ENCODE assay signal across 22 cellular contexts in the genomic region with DNA sequence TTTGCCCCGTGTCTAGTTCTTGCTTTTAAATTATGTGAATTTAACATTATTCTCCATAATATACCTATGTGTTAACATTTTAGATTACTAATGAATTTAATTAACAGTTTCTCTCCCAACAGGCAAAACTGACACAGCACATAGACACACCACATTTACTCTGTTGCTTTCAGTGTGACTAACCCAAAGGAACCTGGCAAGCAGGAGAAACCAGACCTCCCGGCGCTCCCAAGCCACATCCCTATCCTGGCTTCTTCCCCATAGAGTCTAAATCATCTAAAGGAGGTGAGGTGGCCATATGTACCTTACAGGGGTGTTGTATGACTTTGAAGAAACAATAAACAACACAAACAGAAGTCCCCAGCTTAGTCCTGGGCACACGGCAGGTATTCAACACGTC.
DNase-seq lines count a peak whose midpoint lies in the region; ATAC-seq, FAIRE-seq and TF ChIP-seq lines count a peak whose summit lies in the region.
"Had no signal": no experiment of that assay in that cellular context is flagged by ENCODE, and none has a peak within 500 bp of the region (broad histone marks: within the 10 kb centered on the region; RNA-seq: fewer than 3 reads in every experiment).

No MANE protein-coding gene starts in this region.

- peak overlapping the region; percentile 52 for H3K27ac Mint-ChIP-seq in CD8-positive, alpha-beta T cell
- peak overlapping the region; percentile 67 for H3K27ac Mint-ChIP-seq in activated T-helper 17 cell treated with anti-CD3 and anti-CD28 coated beads, Interleukin-2, amount 50 U/mL, for 72 hours
- H3K27ac Mint-ChIP-seq: activated T-helper 1 cell treated with anti-CD3 and anti-CD28 coated beads, Interleukin-12 subunit alpha, Interleukin-12 subunit beta, Interleukin-2, Interleukin-4 antibody, amounts not matched to agents 30 ng/mL and 10 ng/mL and 1 ng/mL, durations not matched to agents 14 hours and 24 hours and 36 hours; mesothelial cell of epicardium had no signal

- no peaks in the 10 kb centered on the region for H3K27me3 Mint-ChIP-seq in CD8-positive, alpha-beta T cell (ENCODE audit: low read depth)
- no peaks in the 10 kb centered on the region for H3K27me3 Mint-ChIP-seq in activated T-helper 17 cell treated with anti-CD3 and anti-CD28 coated beads, Interleukin-2, amount 50 U/mL, for 72 hours

- WGBS in gastroesophageal sphincter (ENCODE audit: low coverage in 1 of 2), 2 donors: 67 to 75% methylated on average over 1 to 5 of the region's 5 CpGs
- 90 to 94% methylated on average over 5 of the region's 5 CpGs for WGBS in pancreas, 2 donors

- no peak for TF ChIP-seq POLR2A in gastroesophageal sphincter (IDR thresholded peaks at IDR 0.05)

- no peaks in the 10 kb centered on the region for H3K9me3 ChIP-seq in CD8-positive, alpha-beta T cell (ENCODE audit: low read length)
- H3K9me3 ChIP-seq in gastroesophageal sphincter: no peaks in the 10 kb centered on the region
- no peaks in the 10 kb centered on the region for H3K9me3 ChIP-seq in pancreas

- H3K4me1 Mint-ChIP-seq in CD8-positive, alpha-beta T cell (ENCODE audit: low read depth): peaks cover 82% of the 10 kb centered on the region
- H3K4me1 Mint-ChIP-seq in activated T-helper 17 cell treated with anti-CD3 and anti-CD28 coated beads, Interleukin-2, amount 50 U/mL, for 72 hours: peaks cover 33% of the 10 kb centered on the region

- no peak for ATAC-seq in CD8-positive, alpha-beta T cell
- ATAC-seq in activated T-helper 17 cell treated with anti-CD3 and anti-CD28 coated beads, Interleukin-2, amount 50 U/mL, for 72 hours (replicated peaks): no peak
- ATAC-seq in gastroesophageal sphincter (no peak), SK-N-SH treated with all-trans-retinoic acid at 6 μM for 48 hours (no peak), pancreas (no peak)

- no peaks in the 10 kb centered on the region for H3K27me3 ChIP-seq in CD8-positive, alpha-beta T cell (ENCODE audit: insufficient read depth, low read length)
- H3K27me3 ChIP-seq in gastroesophageal sphincter: no peaks in the 10 kb centered on the region
- no peaks in the 10 kb centered on the region for H3K27me3 ChIP-seq in pancreas

- H3K4me3 ChIP-seq in CD8-positive, alpha-beta T cell (ENCODE audit: low read depth, low read length): no peak overlapping the region
- H3K4me3 ChIP-seq in gastroesophageal sphincter: no peak overlapping the region
- no peak overlapping the region for H3K4me3 ChIP-seq in skin epidermis
- no peak overlapping the region for H3K4me3 ChIP-seq in pancreas
- H3K4me3 ChIP-seq: PC-9 had no signal

- H3K27ac ChIP-seq in CD8-positive, alpha-beta T cell (ENCODE audit: low read depth, low read length): no peak overlapping the region
- H3K27ac ChIP-seq in gastroesophageal sphincter (peak overlapping the region; percentile 86 to 93 (median 92)), skin epidermis (peak overlapping the region in 16 of 21 experiments; percentile 9 to 67 (median 39)), pancreas (no peak overlapping the region)
- H3K27ac ChIP-seq: KMS-11, PC-9 had no signal

- peaks cover 76% of the 10 kb centered on the region for H3K36me3 Mint-ChIP-seq in CD8-positive, alpha-beta T cell
- H3K36me3 Mint-ChIP-seq in activated T-helper 17 cell treated with anti-CD3 and anti-CD28 coated beads, Interleukin-2, amount 50 U/mL, for 72 hours (ENCODE audit: low read depth): peaks cover 84% of the 10 kb centered on the region

- H3K4me1 ChIP-seq in CD8-positive, alpha-beta T cell (ENCODE audit: insufficient read depth, low read length): peaks cover 28% of the 10 kb centered on the region
- H3K4me1 ChIP-seq in gastroesophageal sphincter: peaks cover 20 to 100% (median 70%) of the 10 kb centered on the region in 3 donors
- no peaks in the 10 kb centered on the region for H3K4me1 ChIP-seq in pancreas

- no peak overlapping the region for H3K4me3 Mint-ChIP-seq in CD8-positive, alpha-beta T cell
- no peak overlapping the region for H3K4me3 Mint-ChIP-seq in activated T-helper 17 cell treated with anti-CD3 and anti-CD28 coated beads, Interleukin-2, amount 50 U/mL, for 72 hours
- H3K4me3 Mint-ChIP-seq: activated T-helper 1 cell treated with anti-CD3 and anti-CD28 coated beads, Interleukin-12 subunit alpha, Interleukin-12 subunit beta, Interleukin-2, Interleukin-4 antibody, amounts not matched to agents 30 ng/mL and 10 ng/mL and 1 ng/mL, durations not matched to agents 14 hours and 24 hours and 36 hours; mesothelial cell of epicardium had no signal

- no peak for TF ChIP-seq CTCF in CD8-positive, alpha-beta T cell (IDR thresholded peaks at IDR 0.05)
- TF ChIP-seq CTCF in gastroesophageal sphincter (IDR thresholded peaks at IDR 0.05) (no peak), pancreas (IDR thresholded peaks at IDR 0.05) (no peak)

- CTCF ChIA-PET in CD8-positive, alpha-beta T cell (lab: Charles Lee): interaction anchor here (0.9 to 1.4 kb wide), 2 partner anchors 14 to 165 kb away, joined by 3 to 8 read pairs; no protein-coding TSS in a partner anchor

- in situ Hi-C loops in ACHN (cut with HindIII; ENCODE audit: low pct_ligation_motif_present, low pct_unique_long_range_greater_than_20kb, low sequenced_read_pairs): no loop called here

- no peak for FAIRE-seq in pancreas (lab: Jason Lieb, UNC)
- FAIRE-seq: colon, D721Med, G401.6, GM12892, keratinocyte, TTC549 had no signal

- POLR2A ChIA-PET in CD8-positive, alpha-beta T cell (lab: Charles Lee): no interaction called here

- TF ChIP-seq EP300 in gastroesophageal sphincter (IDR thresholded peaks at IDR 0.05): no peak

- DNase-seq in CD8-positive, alpha-beta T cell: no peak
- DNase-seq in stimulated activated CD4-positive, alpha-beta T cell treated with anti-CD3 and anti-CD28 coated beads, Interleukin-15, amount 100 ng/mL, for 24 hours: no peak
- DNase-seq in ACHN: no peak
- no peak for DNase-seq in pancreas
- DNase-seq: amygdala, NCI-H1092, NCI-H2107, occipital lobe, PC-9 had no signal

- peaks cover 17% of the 10 kb centered on the region for H3K36me3 ChIP-seq in CD8-positive, alpha-beta T cell (ENCODE audit: insufficient read depth, low read length)
- peaks cover 0 to 16% of the 10 kb centered on the region in 2 donors for H3K36me3 ChIP-seq in gastroesophageal sphincter
- peaks cover 0 to 11% (median 4%) of the 10 kb centered on the region in 3 donors for H3K36me3 ChIP-seq in pancreas

- intact Hi-C loops in CD8-positive, alpha-beta T cell (cut with DNase I, micrococcal nuclease): no loop called here
- intact Hi-C loops in pancreas (cut with DNase I): no loop called here

- no peaks in the 10 kb centered on the region for H3K9me3 Mint-ChIP-seq in CD8-positive, alpha-beta T cell
- no peaks in the 10 kb centered on the region for H3K9me3 Mint-ChIP-seq in activated T-helper 17 cell treated with anti-CD3 and anti-CD28 coated beads, Interleukin-2, amount 50 U/mL, for 72 hours
- H3K9me3 Mint-ChIP-seq: activated T-helper 1 cell treated with anti-CD3 and anti-CD28 coated beads, Interleukin-12 subunit alpha, Interleukin-12 subunit beta, Interleukin-2, Interleukin-4 antibody, amounts not matched to agents 30 ng/mL and 10 ng/mL and 1 ng/mL, durations not matched to agents 14 hours and 24 hours and 36 hours; mesothelial cell of epicardium had no signal

TF ChIP-seq in SK-N-SH treated with all-trans-retinoic acid at 6 μM for 48 hours, 23 proteins besides CTCF, POLR2A, EP300 and RAD21:
- TF ChIP-seq RARB (CRISPR knock-in tag; IDR thresholded peaks at IDR 0.05) (no peak), ZNF70 (CRISPR knock-in tag; IDR thresholded peaks at IDR 0.05) (no peak), TOX (CRISPR knock-in tag; IDR thresholded peaks at IDR 0.05; ENCODE audit: borderline replicate concordance) (no peak), ZFP3 (CRISPR knock-in tag; IDR thresholded peaks at IDR 0.05) (no peak), ZC3H10 (CRISPR knock-in tag; IDR thresholded peaks at IDR 0.05) (no peak), GLIS3 (CRISPR knock-in tag; IDR thresholded peaks at IDR 0.05) (no peak), SNAI2 (CRISPR knock-in tag; IDR thresholded peaks at IDR 0.05) (no peak)
- TF ChIP-seq, protein P1, sequence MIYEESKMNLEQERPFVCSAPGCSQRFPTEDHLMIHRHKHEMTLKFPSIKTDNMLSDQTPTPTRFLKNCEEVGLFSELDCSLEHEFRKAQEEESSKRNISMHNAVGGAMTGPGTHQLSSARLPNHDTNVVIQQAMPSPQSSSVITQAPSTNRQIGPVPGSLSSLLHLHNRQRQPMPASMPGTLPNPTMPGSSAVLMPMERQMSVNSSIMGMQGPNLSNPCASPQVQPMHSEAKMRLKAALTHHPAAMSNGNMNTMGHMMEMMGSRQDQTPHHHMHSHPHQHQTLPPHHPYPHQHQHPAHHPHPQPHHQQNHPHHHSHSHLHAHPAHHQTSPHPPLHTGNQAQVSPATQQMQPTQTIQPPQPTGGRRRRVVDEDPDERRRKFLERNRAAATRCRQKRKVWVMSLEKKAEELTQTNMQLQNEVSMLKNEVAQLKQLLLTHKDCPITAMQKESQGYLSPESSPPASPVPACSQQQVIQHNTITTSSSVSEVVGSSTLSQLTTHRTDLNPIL (CRISPR knock-in tag; IDR thresholded peaks at IDR 0.05; ENCODE audit: low read depth): no peak
- TF ChIP-seq, protein P2, sequence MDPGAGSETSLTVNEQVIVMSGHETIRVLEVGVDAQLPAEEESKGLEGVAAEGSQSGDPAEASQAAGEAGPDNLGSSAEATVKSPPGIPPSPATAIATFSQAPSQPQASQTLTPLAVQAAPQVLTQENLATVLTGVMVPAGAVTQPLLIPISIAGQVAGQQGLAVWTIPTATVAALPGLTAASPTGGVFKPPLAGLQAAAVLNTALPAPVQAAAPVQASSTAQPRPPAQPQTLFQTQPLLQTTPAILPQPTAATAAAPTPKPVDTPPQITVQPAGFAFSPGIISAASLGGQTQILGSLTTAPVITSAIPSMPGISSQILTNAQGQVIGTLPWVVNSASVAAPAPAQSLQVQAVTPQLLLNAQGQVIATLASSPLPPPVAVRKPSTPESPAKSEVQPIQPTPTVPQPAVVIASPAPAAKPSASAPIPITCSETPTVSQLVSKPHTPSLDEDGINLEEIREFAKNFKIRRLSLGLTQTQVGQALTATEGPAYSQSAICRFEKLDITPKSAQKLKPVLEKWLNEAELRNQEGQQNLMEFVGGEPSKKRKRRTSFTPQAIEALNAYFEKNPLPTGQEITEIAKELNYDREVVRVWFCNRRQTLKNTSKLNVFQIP (CRISPR knock-in tag; IDR thresholded peaks at IDR 0.05; ENCODE audit: borderline replicate concordance, low read depth): no peak

Comparison
In these comparisons a context has a peak if more than half of its experiments do, and no peak if none do; other contexts are left out.
1. H3K27ac ChIP-seq: peak in gastroesophageal sphincter (4 of 4) and skin epidermis (16 of 21); none in CD8-positive, alpha-beta T cell (single experiment) and pancreas (0 of 4).